In the genomic region with DNA sequence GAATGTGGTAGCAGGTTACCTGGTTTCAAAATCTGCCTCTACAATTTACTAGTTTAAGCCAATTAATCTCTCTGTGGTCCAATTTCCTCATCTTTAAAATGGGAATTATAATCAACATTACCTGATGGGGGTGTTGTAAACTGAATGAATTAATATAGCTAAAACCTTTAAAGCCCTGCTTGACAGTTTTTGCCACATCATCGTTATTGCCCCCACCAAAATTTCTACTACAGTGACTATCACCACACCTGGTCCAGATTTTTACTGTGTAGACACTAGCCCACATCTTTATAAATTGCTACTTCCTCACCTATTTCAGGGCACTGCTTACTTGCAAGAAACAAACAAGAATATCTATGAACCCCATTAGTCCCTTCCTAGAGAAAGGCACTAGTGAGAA, we compare ENCODE assay signal across 26 cellular contexts.
DNase-seq lines count a peak whose midpoint lies in the region; ATAC-seq, FAIRE-seq and TF ChIP-seq lines count a peak whose summit lies in the region.
"Had no signal": no experiment of that assay in that cellular context is flagged by ENCODE, and none has a peak within 500 bp of the region (broad histone marks: within the 10 kb centered on the region; RNA-seq: fewer than 3 reads in every experiment).

No MANE protein-coding gene starts in this region.

- H3K27ac Mint-ChIP-seq in activated T-cell treated with anti-CD3 and anti-CD28 coated beads, Interleukin-2, amount 50 U/mL, for 24 hours: peak overlapping the region; percentile 92
- H3K27ac Mint-ChIP-seq in activated naive CD8-positive, alpha-beta T cell treated with anti-CD3 and anti-CD28 coated beads for 36 hours: peak overlapping the region; percentile 63
- peak overlapping the region; percentile 30 for H3K27ac Mint-ChIP-seq in progenitor cell of endocrine pancreas

- H3K36me3 Mint-ChIP-seq in activated T-cell treated with anti-CD3 and anti-CD28 coated beads, Interleukin-2, amount 50 U/mL, for 24 hours (ENCODE audit: low read depth): no peaks in the 10 kb centered on the region
- H3K36me3 Mint-ChIP-seq in activated naive CD8-positive, alpha-beta T cell treated with anti-CD3 and anti-CD28 coated beads for 36 hours: peaks cover 8% of the 10 kb centered on the region
- no peaks in the 10 kb centered on the region for H3K36me3 Mint-ChIP-seq in progenitor cell of endocrine pancreas (ENCODE audit: insufficient read depth)
- H3K36me3 Mint-ChIP-seq: T-cell had no signal

- H3K27me3 Mint-ChIP-seq in activated T-cell treated with anti-CD3 and anti-CD28 coated beads, Interleukin-2, amount 50 U/mL, for 24 hours: no peaks in the 10 kb centered on the region
- H3K27me3 Mint-ChIP-seq in activated naive CD8-positive, alpha-beta T cell treated with anti-CD3 and anti-CD28 coated beads for 36 hours: no peaks in the 10 kb centered on the region
- H3K27me3 Mint-ChIP-seq in progenitor cell of endocrine pancreas: no peaks in the 10 kb centered on the region
- H3K27me3 Mint-ChIP-seq: T-cell had no signal

- no peaks in the 10 kb centered on the region for H3K9me3 ChIP-seq in spleen
- H3K9me3 ChIP-seq in heart left ventricle: no peaks in the 10 kb centered on the region
- H3K9me3 ChIP-seq: BE2C, left ventricle myocardium inferior, upper lobe of right lung had no signal

- TF ChIP-seq POLR2A in GM12892 (IDR thresholded peaks at IDR 0.05; ENCODE audit: low read depth, low read length) (no peak), spleen (IDR thresholded peaks at IDR 0.05) (no peak), heart left ventricle (IDR thresholded peaks at IDR 0.05) (no peak)

- no peak overlapping the region for H3K4me3 Mint-ChIP-seq in activated T-cell treated with anti-CD3 and anti-CD28 coated beads, Interleukin-2, amount 50 U/mL, for 24 hours
- H3K4me3 Mint-ChIP-seq in activated naive CD8-positive, alpha-beta T cell treated with anti-CD3 and anti-CD28 coated beads for 36 hours: no peak overlapping the region
- H3K4me3 Mint-ChIP-seq in progenitor cell of endocrine pancreas (ENCODE audit: low read depth): no peak overlapping the region
- H3K4me3 Mint-ChIP-seq: H9 had no signal

- H3K4me3 ChIP-seq in spleen (no peak overlapping the region), heart left ventricle (no peak overlapping the region)
- H3K4me3 ChIP-seq: K562, left ventricle myocardium inferior, upper lobe of right lung had no signal

- peak; percentile 21 for FAIRE-seq in GM12892 (lab: Jason Lieb, UNC)
- FAIRE-seq: endothelial cell of umbilical vein, K562 had no signal

- peaks cover 0 to 50% (median 28%) of the 10 kb centered on the region in 6 donors for H3K4me1 ChIP-seq in spleen
- peaks cover 0 to 58% (median 25%) of the 10 kb centered on the region in 12 donors for H3K4me1 ChIP-seq in heart left ventricle
- H3K4me1 ChIP-seq: BE2C had no signal

- H3K36me3 ChIP-seq in spleen (no peaks in the 10 kb centered on the region), heart left ventricle (no peaks in the 10 kb centered on the region)
- H3K36me3 ChIP-seq: BE2C, left ventricle myocardium inferior, upper lobe of right lung had no signal

- 94 to 98% (median 94%) methylated on average over 1 of the region's 1 CpG for WGBS in spleen, 5 donors
- 98 to 100% (median 100%) methylated on average over 1 of the region's 1 CpG for WGBS in heart left ventricle, 4 donors

- H3K27me3 ChIP-seq in spleen (replicated peaks in 1 of 7) (no peaks in the 10 kb centered on the region), heart left ventricle (no peaks in the 10 kb centered on the region)
- H3K27me3 ChIP-seq: BE2C, upper lobe of right lung had no signal

- H3K27ac ChIP-seq in spleen: no peak overlapping the region
- no peak overlapping the region for H3K27ac ChIP-seq in heart left ventricle
- H3K27ac ChIP-seq: left ventricle myocardium inferior, upper lobe of right lung had no signal

- no peaks in the 10 kb centered on the region for H3K9me3 Mint-ChIP-seq in activated T-cell treated with anti-CD3 and anti-CD28 coated beads, Interleukin-2, amount 50 U/mL, for 24 hours
- H3K9me3 Mint-ChIP-seq in activated naive CD8-positive, alpha-beta T cell treated with anti-CD3 and anti-CD28 coated beads for 36 hours: no peaks in the 10 kb centered on the region
- H3K9me3 Mint-ChIP-seq in progenitor cell of endocrine pancreas (ENCODE audit: low read depth): no peaks in the 10 kb centered on the region
- H3K9me3 Mint-ChIP-seq: H9, T-cell had no signal

- peaks cover 85% of the 10 kb centered on the region for H3K4me1 Mint-ChIP-seq in activated T-cell treated with anti-CD3 and anti-CD28 coated beads, Interleukin-2, amount 50 U/mL, for 24 hours (ENCODE audit: low read depth)
- H3K4me1 Mint-ChIP-seq in activated naive CD8-positive, alpha-beta T cell treated with anti-CD3 and anti-CD28 coated beads for 36 hours: peaks cover 84% of the 10 kb centered on the region
- peaks cover 25% of the 10 kb centered on the region for H3K4me1 Mint-ChIP-seq in progenitor cell of endocrine pancreas (ENCODE audit: low read depth)

- TF ChIP-seq CTCF in progenitor cell of endocrine pancreas (IDR thresholded peaks at IDR 0.05; ENCODE audit: unreplicated experiment) (no peak), spleen (IDR thresholded peaks at IDR 0.05 in 8 of 11, conservative IDR thresholded peaks at IDR 0.05 in 3 of 11) (no peak), heart left ventricle (IDR thresholded peaks at IDR 0.05) (no peak)

- no peak for ATAC-seq in heart left ventricle
- ATAC-seq: K562, T-cell, upper lobe of right lung had no signal

- DNase-seq in activated T-cell treated with anti-CD3 and anti-CD28 coated beads, Interleukin-2, amount 50 U/mL, for 24 hours: no peak
- no peak for DNase-seq in activated T-cell treated with anti-CD3 and anti-CD28 coated beads, Interleukin-2, amount 50 U/mL, for 48 hours
- no peak for DNase-seq in GM12892 (ENCODE audit: insufficient read length)
- DNase-seq in activated naive CD8-positive, alpha-beta T cell treated with anti-CD3 and anti-CD28 coated beads for 36 hours: no peak
- no peak for DNase-seq in progenitor cell of endocrine pancreas (ENCODE audit: low spot score, unreplicated experiment)
- DNase-seq in NCI-H2081 (lab: John Stamatoyannopoulos, UW): no peak
- no peak for DNase-seq in spleen
- no peak for DNase-seq in heart left ventricle
- DNase-seq: ACHN; activated CD4-positive, alpha-beta T cell treated with anti-CD3 and anti-CD28 coated beads for 4 hours; amniotic stem cell; BE2C; DMS153; H9; left ventricle myocardium inferior; MM.1S; NCI-H1417; NCI-H2081 treated with DMSO at 0.1 percent for 48 hours; NCI-H82; occipital lobe; retina; substantia nigra; T-cell; upper lobe of right lung had no signal

- intact Hi-C loops in spleen (cut with DNase I; ENCODE audit: low total_unique reads): no loop called here
- intact Hi-C loops in heart left ventricle (cut with DNase I): loop anchor here in 3 of 10 donors (5.0 to 10.0 kb wide), 2 partner anchors 58 to 65 kb away; a partner anchor contains a TSS

Comparison
In these comparisons a context has a peak if more than half of its experiments do, and no peak if none do; other contexts are left out.
1. H3K27ac Mint-ChIP-seq: peak in every context shown above with its lines; median percentile 92 in activated T-cell treated with anti-CD3 and anti-CD28 coated beads, Interleukin-2, amount 50 U/mL, for 24 hours; 63 in activated naive CD8-positive, alpha-beta T cell treated with anti-CD3 and anti-CD28 coated beads for 36 hours; 30 in progenitor cell of endocrine pancreas.